In the genomic region with DNA sequence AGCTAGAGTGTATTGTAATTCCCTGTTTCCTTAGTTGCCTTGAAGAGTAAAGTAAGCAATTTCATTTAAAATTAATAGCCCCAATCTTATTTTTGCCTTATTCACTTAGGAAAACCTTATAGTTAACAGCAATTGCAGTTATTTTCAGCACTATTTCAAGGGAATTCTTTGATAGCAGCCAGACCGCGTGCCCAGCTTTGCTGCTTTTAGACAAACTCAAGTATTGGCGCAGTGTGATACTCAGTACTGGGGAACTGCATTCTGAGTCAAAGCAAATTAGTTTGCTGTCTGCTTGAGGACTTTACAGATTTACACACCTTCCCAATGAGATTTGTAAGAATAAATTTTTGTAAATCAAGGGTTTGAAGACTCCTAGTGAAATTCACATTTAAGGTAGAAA, we compare ENCODE assay signal across 18 cellular contexts. TPM values are rescaled to one million over a fixed set of nuclear protein-coding genes. Genes with fewer than 3 reads are reported as not detected.
"Had no signal": no experiment of that assay in that cellular context is flagged by ENCODE, and none has a peak within 500 bp of the region (broad histone marks: within the 10 kb centered on the region; RNA-seq: fewer than 3 reads in every experiment).

No MANE protein-coding gene starts in this region.

- H3K36me3 ChIP-seq: adrenal gland, breast epithelium had no signal

- ATAC-seq: activated CD4-positive, CD25-positive, alpha-beta regulatory T cell treated with anti-CD3 and anti-CD28 coated beads, Interleukin-2, amount 50 U/mL, for 24 hours; activated CD8-positive, alpha-beta T cell treated with anti-CD3 and anti-CD28 coated beads for 36 hours had no signal

- H3K4me1 ChIP-seq: breast epithelium had no signal

- H3K27ac ChIP-seq: adrenal gland, breast epithelium, KMS-11, SK-N-MC had no signal

- H3K9me3 ChIP-seq: adrenal gland, breast epithelium had no signal

- H3K4me3 ChIP-seq: adrenal gland, breast epithelium, SK-N-MC had no signal

- H3K27me3 ChIP-seq: adrenal gland, breast epithelium had no signal

- DNase-seq: activated CD4-positive, alpha-beta T cell treated with anti-CD3 and anti-CD28 coated beads for 4 hours; activated CD8-positive, alpha-beta memory T cell treated with anti-CD3 and anti-CD28 coated beads, Interleukin-2, amount 50 U/mL, for 48 hours; activated CD8-positive, alpha-beta T cell treated with anti-CD3 and anti-CD28 coated beads for 36 hours; activated naive CD4-positive, alpha-beta T cell treated with anti-CD3 and anti-CD28 coated beads, Interleukin-2, amount 50 U/mL, for 16 hours; activated naive CD8-positive, alpha-beta T cell treated with anti-CD3 and anti-CD28 coated beads, Interleukin-2, amount 10 ng/mL, durations not matched to agents 7 days and 5 days; activated T-cell treated with anti-CD3 and anti-CD28 coated beads, Interleukin-2, amount 50 U/mL, for 1 hour; adrenal gland; caudate nucleus; NCI-H1092; NCI-H1417 treated with DMSO at 0.1 percent for 48 hours; NCI-H1694; NCI-H2029; NCI-H2107; NCI-H510A treated with DMSO at 0.1 percent for 48 hours had no signal

RNA-seq across cellular contexts. Expression of a gene that starts 21.2 kb away (rescaled TPM):
- total RNA-seq: activated CD8-positive, alpha-beta T cell treated with anti-CD3 and anti-CD28 coated beads for 36 hours; activated naive CD8-positive, alpha-beta T cell treated with anti-CD3 and anti-CD28 coated beads, Interleukin-2, amount 10 ng/mL, durations not matched to agents 7 days and 5 days had no signal
